In genomic region chr1:171313835-171314320, GRCh38 we compare ENCODE assay signal across 8 cellular contexts. TPM values are rescaled to one million over a fixed set of nuclear protein-coding genes. Genes with fewer than 3 reads are reported as not detected.
A peak's percentile ranks its signal among the peaks of the same experiment; 100 is the strongest.
DNase-seq lines count a peak whose midpoint lies in the region; ATAC-seq and TF ChIP-seq lines count a peak whose summit lies in the region.

Gene FMO4 (plus strand): TSS chr1:171314183. CDS start chr1:171319826, 5,643 bp downstream.

- peak within 1 kb of the TSS; percentile 64 for H3K4me2 ChIP-seq in OCI-LY1 (ENCODE audit: low read length)

- no peaks in the 10 kb centered on the region for H3F3A ChIP-seq in OCI-LY1 (ENCODE audit: insufficient read depth, low read length)

- H3K9me3 ChIP-seq in OCI-LY1 (ENCODE audit: low read length) = no peaks in the 10 kb centered on the region

- H3K9ac ChIP-seq in OCI-LY1 (ENCODE audit: low read length) = peak within 1 kb of the TSS; percentile 52

- TF ChIP-seq POLR2A in erythroblast (IDR thresholded peaks at IDR 0.05; ENCODE audit: low read length) = peak; percentile 56

- H3K9me2 ChIP-seq in OCI-LY1 (ENCODE audit: low read depth, low read length) = no peaks in the 10 kb centered on the region

- peak within 1 kb of the TSS; percentile 19 for H3K27ac ChIP-seq in OCI-LY1 (ENCODE audit: low read depth, low read length, poor library complexity, severe bottlenecking)

- H3K4me1 ChIP-seq in OCI-LY1 (ENCODE audit: insufficient read depth, low read length, severe bottlenecking) = peaks cover 17% of the 10 kb centered on the region

- no peaks in the 10 kb centered on the region for H3K79me2 ChIP-seq in OCI-LY1 (ENCODE audit: insufficient read depth, low read length)

- H3K36me3 ChIP-seq in OCI-LY1 (ENCODE audit: insufficient read depth, low read length) = no peaks in the 10 kb centered on the region

- H3K27me3 ChIP-seq in OCI-LY1 (ENCODE audit: insufficient read depth, low read length) = no peaks in the 10 kb centered on the region

- peak; percentile 93 for TF ChIP-seq CTCF in OCI-LY1 (IDR thresholded peaks at IDR 0.05; ENCODE audit: low read length)

- no peaks in the 10 kb centered on the region for H4K20me1 ChIP-seq in OCI-LY1 (ENCODE audit: insufficient read depth, low read length)

- peak within 1 kb of the TSS; percentile 57 for H3K4me3 ChIP-seq in OCI-LY1 (ENCODE audit: low read depth, low read length, poor library complexity, severe bottlenecking)

- peak; percentile 100 for ATAC-seq in GM21528 (IDR thresholded peaks at IDR 0.05; ENCODE audit: low FRiP score, unreplicated experiment)

- 0 out of 2 replicates have a peak within 1 kb of the TSS, but pooled peaks have one; percentile 56 for H2AFZ ChIP-seq in OCI-LY1 (ENCODE audit: low read length)

- DNase-seq in DMS114 treated with DMSO at 0.1 percent for 48 hours (lab: John Stamatoyannopoulos, UW; ENCODE audit: unreplicated experiment) = peak; percentile 96
- peak; percentile 71 for DNase-seq in HuH-7.5 (ENCODE audit: low spot score)
- DNase-seq in activated T-cell treated with anti-CD3 and anti-CD28 coated beads for 1 hour (ENCODE audit: low read depth) = peak; percentile 58
- peak; percentile 96 to 97 for DNase-seq in erythroblast (lab: John Stamatoyannopoulos, UW)
- peak; percentile 97 for DNase-seq in myocyte (ENCODE audit: low read depth)
- peak; percentile 66 to 84 for DNase-seq in stimulated activated CD8-positive, alpha-beta memory T cell treated with anti-CD3 and anti-CD28 coated beads, Interleukin-7, amount 100 ng/mL, for 4 hours (ENCODE audit: low read depth in 2 of 2)

RNA-seq across cellular contexts. Expression of gene FMO4, which starts in this region (rescaled TPM):
- 3.1 and 8.7 TPM in 2 replicates for total RNA-seq in myocyte
- polyA plus RNA-seq in myocyte (2012) = 1.3 TPM

Comparison
In these comparisons a context has a peak if more than half of its experiments do, and no peak if none do; other contexts are left out.
1. Peak in every context shown above with its lines: DNase-seq, ATAC-seq, H3K4me3 ChIP-seq and H3K27ac ChIP-seq.